ENCODE assay signal across 27 cellular contexts in genomic region chr15:70793694-70794093, GRCh38. TPM values are rescaled to one million over a fixed set of nuclear protein-coding genes. Genes with fewer than 3 reads are reported as not detected.
DNase-seq lines count a peak whose midpoint lies in the region; ATAC-seq and TF ChIP-seq lines count a peak whose summit lies in the region.
"Had no signal": no experiment of that assay in that cellular context is flagged by ENCODE, and none has a peak within 500 bp of the region (broad histone marks: within the 10 kb centered on the region; RNA-seq: fewer than 3 reads in every experiment).

No MANE protein-coding gene starts in this region.

- intact Hi-C loops in Right ventricle myocardium superior (cut with DNase I): no loop called here
- intact Hi-C loops in left ventricle myocardium inferior (cut with micrococcal nuclease): no loop called here

- H2AFZ ChIP-seq in osteoblast (ENCODE audit: low read length): no peak overlapping the region

- H3K36me3 ChIP-seq in left ventricle myocardium inferior (no peaks in the 10 kb centered on the region), osteoblast (ENCODE audit: insufficient read depth, low read length) (no peaks in the 10 kb centered on the region)
- H3K36me3 ChIP-seq: lower lobe of right lung, right lobe of liver, WERI-Rb-1 had no signal

- no peaks in the 10 kb centered on the region for H4K20me1 ChIP-seq in osteoblast (ENCODE audit: insufficient read depth, low read length)

- H3K4me2 ChIP-seq in osteoblast (ENCODE audit: insufficient read depth, low read length): peak overlapping the region; percentile 69

- ATAC-seq in Right ventricle myocardium superior (ENCODE audit: poor library complexity) (peak; percentile 22), GM21576 (IDR thresholded peaks at IDR 0.05; ENCODE audit: unreplicated experiment) (no peak), GM19023 (IDR thresholded peaks at IDR 0.05; ENCODE audit: unreplicated experiment) (no peak), GM19463 (IDR thresholded peaks at IDR 0.05; ENCODE audit: unreplicated experiment) (no peak)
- ATAC-seq: CD8-positive, alpha-beta T cell; lower lobe of right lung; right lobe of liver; stimulated activated memory B cell treated with anti-CD40 and anti-IgM and Interleukin-4, amounts not matched to agents 10 μg/mL and 1 μg/mL and 100 μg/mL, for 72 hours had no signal

- H3K4me1 ChIP-seq in left ventricle myocardium inferior: no peaks in the 10 kb centered on the region
- H3K4me1 ChIP-seq in osteoblast (ENCODE audit: insufficient read depth, low read length): peaks cover 67% of the 10 kb centered on the region
- H3K4me1 ChIP-seq: lower lobe of right lung, right lobe of liver had no signal

- peaks cover 5% of the 10 kb centered on the region for H3K79me2 ChIP-seq in osteoblast (ENCODE audit: insufficient read depth, low read length)

- H3K4me3 ChIP-seq in left ventricle myocardium inferior (no peak overlapping the region), osteoblast (ENCODE audit: insufficient read depth, low read length) (no peak overlapping the region)
- H3K4me3 ChIP-seq: lower lobe of right lung, right lobe of liver had no signal

- DNase-seq in Right ventricle myocardium superior (no peak), left ventricle myocardium inferior (no peak), cerebellar cortex (ENCODE audit: low spot score) (peak; percentile 37), osteoblast (ENCODE audit: insufficient read length, low spot score, missing footprints) (no peak), NCI-H510A treated with DMSO at 0.1 percent for 48 hours (lab: John Stamatoyannopoulos, UW) (no peak)
- DNase-seq: activated CD4-positive, alpha-beta T cell treated with anti-CD3 and anti-CD28 coated beads for 48 hours; activated effector memory CD4-positive, alpha-beta T cell treated with anti-CD3 and anti-CD28 coated beads, Interleukin-2, amount 50 U/mL, for 16 hours; activated naive CD8-positive, alpha-beta T cell treated with anti-CD3 and anti-CD28 coated beads for 36 hours; activated T-cell treated with anti-CD3 and anti-CD28 coated beads, Interleukin-2, amount 50 U/mL, for 1 hour; CD8-positive, alpha-beta T cell; cerebellar nuclear complex; DMS 273 treated with DMSO at 0.1 percent for 48 hours; EL; KG1; lower lobe of right lung; NCI-H1417 treated with DMSO at 0.1 percent for 48 hours; NCI-H345; NCI-H82; right lobe of liver; stimulated activated CD4-positive, alpha-beta T cell treated with anti-CD3 and anti-CD28 coated beads, Interleukin-4, amount 100 ng/mL, for 4 hours; SW 1271; T-helper 9 cell; WERI-Rb-1 had no signal

- H3K9me3 ChIP-seq in left ventricle myocardium inferior (replicated peaks) (no peaks in the 10 kb centered on the region), osteoblast (ENCODE audit: low read depth, low read length) (no peaks in the 10 kb centered on the region)
- H3K9me3 ChIP-seq: lower lobe of right lung, right lobe of liver had no signal

- H3K27me3 ChIP-seq in left ventricle myocardium inferior (ENCODE audit: low read depth) (no peaks in the 10 kb centered on the region), osteoblast (ENCODE audit: insufficient read depth, low read length) (no peaks in the 10 kb centered on the region)
- H3K27me3 ChIP-seq: right lobe of liver had no signal

- no peak for TF ChIP-seq CTCF in left ventricle myocardium inferior (IDR thresholded peaks at IDR 0.05; ENCODE audit: borderline replicate concordance)
- TF ChIP-seq CTCF in osteoblast (IDR thresholded peaks at IDR 0.05; ENCODE audit: extremely low read depth, low read depth, low read length): no peak

- no peak overlapping the region for H3K27ac ChIP-seq in left ventricle myocardium inferior (replicated peaks)
- peak overlapping the region; percentile 95 for H3K27ac ChIP-seq in osteoblast (ENCODE audit: low read depth, low read length)
- H3K27ac ChIP-seq: right lobe of liver, WERI-Rb-1 had no signal

RNA-seq across cellular contexts. Expression of gene UACA, which starts 30.3 kb away (rescaled TPM):
- 27.9 TPM for total RNA-seq in Right ventricle myocardium superior
- total RNA-seq in left ventricle myocardium inferior: 33.7 TPM
- total RNA-seq in osteoblast: 158 and 161 TPM in 2 replicates
